Comparison of ENCODE assay signal across 24 cellular contexts in genomic region chr17:30396612-30397011, GRCh38. TPM values are rescaled to one million over a fixed set of nuclear protein-coding genes. Genes with fewer than 3 reads are reported as not detected.
A peak's percentile ranks its signal among the peaks of the same experiment; 100 is the strongest.
DNase-seq lines count a peak whose midpoint lies in the region; ATAC-seq, FAIRE-seq and TF ChIP-seq lines count a peak whose summit lies in the region.
"Had no signal": no experiment of that assay in that cellular context is flagged by ENCODE, and none has a peak within 500 bp of the region (broad histone marks: within the 10 kb centered on the region; RNA-seq: fewer than 3 reads in every experiment).

No MANE protein-coding gene starts in this region.

- no peak for DNase-seq in Calu3
- no peak for DNase-seq in body of pancreas
- DNase-seq in HepG2 (ENCODE audit: low spot score), result no peak
- no peak for DNase-seq in stomach
- DNase-seq in NCI-H748 (lab: John Stamatoyannopoulos, UW; ENCODE audit: unreplicated experiment), result no peak
- DNase-seq in NCI-H748 treated with DMSO at 0.1 percent for 48 hours (lab: John Stamatoyannopoulos, UW), result no peak
- no peak for DNase-seq in OCI-M1 (lab: John Stamatoyannopoulos, UW)
- no peak for DNase-seq in BE2C
- DNase-seq: CD8-positive, alpha-beta T cell; GOT3; Karpas-422; NCI-H1092 treated with DMSO at 0.1 percent for 48 hours; NCI-H1436 treated with DMSO at 0.1 percent for 48 hours; NCI-H187 treated with DMSO at 0.1 percent for 48 hours; NCI-H2107; NCI-H446; NCI-H524 treated with DMSO at 0.1 percent for 48 hours; Right ventricle myocardium superior; RPMI8226; T-cell had no signal

- TF ChIP-seq EP300 in HepG2 (IDR thresholded peaks at IDR 0.05; ENCODE audit: low read depth in 2 of 2, low read length in 2 of 2) (no peak), HepG2 (CRISPR knock-in tag; IDR thresholded peaks at IDR 0.05; ENCODE audit: borderline replicate concordance) (no peak), stomach (IDR thresholded peaks at IDR 0.05) (no peak)

- no peak for TF ChIP-seq RAD21 in HepG2 (CRISPR knock-in tag; IDR thresholded peaks at IDR 0.05)

- TF ChIP-seq POLR2A in body of pancreas (IDR thresholded peaks at IDR 0.05), result no peak
- no peak for TF ChIP-seq POLR2A in HepG2 (IDR thresholded peaks at IDR 0.05; ENCODE audit: insufficient read depth in 1 of 2, low read depth in 2 of 2, low read length in 2 of 2)
- TF ChIP-seq POLR2A in stomach (IDR thresholded peaks at IDR 0.05), result no peak

- peaks cover 0 to 2% of the 10 kb centered on the region in 2 donors for H3K36me3 ChIP-seq in body of pancreas (replicated peaks in 1 of 2; ENCODE audit: insufficient read depth in 1 of 2, low read depth in 2 of 2)
- H3K36me3 ChIP-seq in HepG2 (replicated peaks in 1 of 2; ENCODE audit: control insufficient read depth in 1 of 2, insufficient read depth in 2 of 2, low read length in 2 of 2), result peaks cover 3 to 11% of the 10 kb centered on the region in 2 experiments; a peak in 2 of 5 replicates
- H3K36me3 ChIP-seq in stomach, result peaks cover 0 to 12% (median 7%) of the 10 kb centered on the region in 4 donors
- no peaks in the 10 kb centered on the region for H3K36me3 ChIP-seq in BE2C
- H3K36me3 ChIP-seq: HAP-1 had no signal

- in situ Hi-C loops in HepG2 (cut with HindIII; ENCODE audit: extremely low pct_ligation_motif_present, low pct_unique_long_range_greater_than_20kb), result no loop called here

- no peak overlapping the region for H3K9ac ChIP-seq in HepG2 (ENCODE audit: insufficient read depth, low read depth, low read length)

- CTCF ChIA-PET in Calu3 (lab: Charles Lee) (no interaction called here), HepG2 (lab: Yijun Ruan, JAX; ENCODE audit: low intra/inter-chr PET ratio, low total read pairs) (no interaction called here)

- H3K4me3 Mint-ChIP-seq in Calu3 (ENCODE audit: low read depth, unreplicated experiment), result no peak overlapping the region
- H3K4me3 Mint-ChIP-seq: CD8-positive, alpha-beta T cell; T-cell had no signal

- no peaks in the 10 kb centered on the region for H3K27me3 Mint-ChIP-seq in Calu3 (ENCODE audit: unreplicated experiment)
- H3K27me3 Mint-ChIP-seq: T-cell had no signal

- H2AFZ ChIP-seq in HepG2 (ENCODE audit: low read length), result no peak overlapping the region

- POLR2A ChIA-PET in HepG2 (lab: Yijun Ruan, JAX), result no interaction called here

- H3K27ac ChIP-seq in body of pancreas, result peak overlapping the region in 3 of 4 donors; percentile 27 to 62 (median 30)
- H3K27ac ChIP-seq in HepG2 (ENCODE audit: extremely low read length, insufficient read depth, low read length), result no peak overlapping the region
- peak overlapping the region in 4 of 5 donors; percentile 51 to 68 (median 62) for H3K27ac ChIP-seq in stomach
- H3K27ac ChIP-seq: C4-2B, HL-60, SJSA1 had no signal

- 24 to 33% methylated on average over 4 of the region's 4 CpGs for WGBS in body of pancreas, 2 donors
- WGBS in HepG2 (ENCODE audit: low lambda C conversion rate), result 78% methylated on average over 4 of the region's 4 CpGs
- WGBS in stomach, 5 donors, result 34 to 66% (median 43%) methylated on average over 4 of the region's 4 CpGs

- H3K36me3 Mint-ChIP-seq in Calu3 (ENCODE audit: insufficient read depth, unreplicated experiment), result no peaks in the 10 kb centered on the region

- H3K27ac Mint-ChIP-seq in Calu3 (ENCODE audit: unreplicated experiment), result peak overlapping the region; percentile 3
- H3K27ac Mint-ChIP-seq: CD8-positive, alpha-beta T cell; T-cell had no signal

- ATAC-seq in body of pancreas, result no peak
- ATAC-seq in HepG2, result no peak
- ATAC-seq: CD8-positive, alpha-beta T cell; T-cell had no signal

- no peaks in the 10 kb centered on the region for H3K9me3 ChIP-seq in body of pancreas
- no peaks in the 10 kb centered on the region for H3K9me3 ChIP-seq in HepG2 (ENCODE audit: low read length)
- H3K9me3 ChIP-seq in stomach, result no peaks in the 10 kb centered on the region
- H3K9me3 ChIP-seq in BE2C, result no peaks in the 10 kb centered on the region
- H3K9me3 ChIP-seq: HAP-1, SJSA1 had no signal

- BruUV-seq in Calu3 (replicated peaks; lab: Mats Ljungman, UMichigan) (no TSS peak), HepG2 (replicated peaks; lab: Mats Ljungman, UMichigan) (no TSS peak)

- no peaks in the 10 kb centered on the region for H3K27me3 ChIP-seq in body of pancreas
- H3K27me3 ChIP-seq in HepG2 (ENCODE audit: control insufficient read depth in 1 of 2, insufficient read depth in 2 of 2, low read length in 2 of 2), result no peaks in the 10 kb centered on the region
- no peaks in the 10 kb centered on the region for H3K27me3 ChIP-seq in stomach
- no peaks in the 10 kb centered on the region for H3K27me3 ChIP-seq in BE2C
- H3K27me3 ChIP-seq: SJSA1 had no signal

- H3K4me1 Mint-ChIP-seq in Calu3 (ENCODE audit: low read depth, unreplicated experiment), result peaks cover 33% of the 10 kb centered on the region

- H3K4me1 ChIP-seq in body of pancreas (peaks cover 30% of the 10 kb centered on the region), HepG2 (ENCODE audit: insufficient read depth, low read length) (peaks cover 45% of the 10 kb centered on the region), stomach (peaks cover 4 to 56% (median 34%) of the 10 kb centered on the region in 4 donors), BE2C (no peaks in the 10 kb centered on the region; the same call in 1 of the 2 replicates)
- H3K4me1 ChIP-seq: SJSA1 had no signal

- TF ChIP-seq CTCF in Calu3 (IDR thresholded peaks at IDR 0.05; ENCODE audit: unreplicated experiment), result no peak
- TF ChIP-seq CTCF in body of pancreas (IDR thresholded peaks at IDR 0.05), result no peak
- TF ChIP-seq CTCF in HepG2 (CRISPR knock-in tag; IDR thresholded peaks at IDR 0.05), result no peak
- no peak for TF ChIP-seq CTCF in stomach (IDR thresholded peaks at IDR 0.05)
- TF ChIP-seq CTCF in BE2C (IDR thresholded peaks at IDR 0.05; ENCODE audit: low read depth, low read length), result no peak

- peak overlapping the region; percentile 26; the same call in 1 of the 2 replicates for H3K4me2 ChIP-seq in HepG2 (ENCODE audit: low read depth, low read length)

- peaks cover 44% of the 10 kb centered on the region for H3K79me2 ChIP-seq in HepG2 (ENCODE audit: insufficient read depth, low read length)

- H4K20me1 ChIP-seq in HepG2 (ENCODE audit: insufficient read depth, low read length), result 0 out of 2 replicates have a peak, but pooled peaks cover 5% of the 10 kb centered on the region

- FAIRE-seq in HepG2 (lab: Jason Lieb, UNC), result no peak

- intact Hi-C loops in Calu3 (cut with micrococcal nuclease; ENCODE audit: unreplicated experiment) (no loop called here), body of pancreas (cut with DNase I) (no loop called here), HepG2 (cut with micrococcal nuclease; ENCODE audit: unreplicated experiment) (no loop called here), stomach (cut with DNase I; ENCODE audit: low total_unique reads) (no loop called here)

- no peaks in the 10 kb centered on the region for H3K9me3 Mint-ChIP-seq in Calu3 (ENCODE audit: low read depth, unreplicated experiment)
- H3K9me3 Mint-ChIP-seq: CD8-positive, alpha-beta T cell; T-cell had no signal

- H3K4me3 ChIP-seq in body of pancreas, result no peak overlapping the region
- no peak overlapping the region for H3K4me3 ChIP-seq in HepG2 (replicated peaks in 1 of 3; ENCODE audit: insufficient read depth in 1 of 3, low read depth in 2 of 3, low read length in 3 of 3)
- no peak overlapping the region for H3K4me3 ChIP-seq in stomach
- no peak overlapping the region for H3K4me3 ChIP-seq in BE2C (ENCODE audit: low read depth, low read length)
- H3K4me3 ChIP-seq: HAP-1, SJSA1 had no signal

TF ChIP-seq in HepG2, 621 proteins besides CTCF, POLR2A, EP300 and RAD21 (continues in another document):
- TF ChIP-seq BORCS8-MEF2B (CRISPR knock-in tag; IDR thresholded peaks at IDR 0.05) (no peak), RARG (CRISPR knock-in tag; IDR thresholded peaks at IDR 0.05; ENCODE audit: low read depth) (no peak), PBX3 (CRISPR knock-in tag; IDR thresholded peaks at IDR 0.05; ENCODE audit: borderline replicate concordance) (no peak), TBP (CRISPR knock-in tag; IDR thresholded peaks at IDR 0.05) (no peak)

RNA-seq across cellular contexts. Expression of gene CPD, which starts 17.9 kb away (rescaled TPM):
- total RNA-seq in Calu3 (2022) (79.0 and 82.9 TPM in 2 replicates), body of pancreas (10 to 100 TPM; 30.0 to 68.0 TPM), HepG2 (2016; rRNA removed; fragmentation: Illumina TruSeq; extraction: Trizol) (54.3 and 72.3 TPM in 2 replicates), stomach (100 to 1,000 TPM in 1 of 5 donors, 10 to 100 TPM in 4; 19.8 to 278 (median 52.9) TPM)
- 4.9 and 6.4 TPM in 2 replicates for total RNA-seq in HepG2 (2016; cell fraction: cytosol; rRNA removed; fragmentation: Illumina TruSeq; extraction: Trizol; ENCODE audit: low read depth)
- 47.8 and 69.6 TPM in 2 replicates for total RNA-seq in HepG2 (2016; cell fraction: insoluble cytoplasmic fraction; rRNA removed; fragmentation: Illumina TruSeq; extraction: Trizol)
- 8.6 and 11.7 TPM in 2 replicates for total RNA-seq in HepG2 (2016; cell fraction: membrane; rRNA removed; fragmentation: Illumina TruSeq; extraction: Trizol)
- total RNA-seq in HepG2 (2016; cell fraction: nucleus; rRNA removed; fragmentation: Illumina TruSeq; extraction: Trizol), result 89.9 and 106 TPM in 2 replicates
- polyA plus RNA-seq in HepG2 (2011; rRNA removed) (43.2 and 46.1 TPM in 2 replicates), stomach (1 to 10 TPM; 4.1 to 8.0 (median 6.8) TPM)
- 19.6 and 35.4 TPM in 2 replicates for polyA plus RNA-seq in HepG2 (2011; cell fraction: cytosol; rRNA removed)
- polyA plus RNA-seq in HepG2 (2011; cell fraction: nucleus; rRNA removed), result 15.6 and 17.4 TPM in 2 replicates
- polyA plus RNA-seq in HepG2 (2012), result 71.5 and 80.7 TPM in 2 replicates
- polyA plus RNA-seq in HepG2 (2016; cell fraction: cytosol; fragmentation: Illumina TruSeq; extraction: Trizol; ENCODE audit: low read depth), result 1.1 and 1.5 TPM in 2 replicates
- 17.2 and 18.1 TPM in 2 replicates for polyA plus RNA-seq in HepG2 (2016; cell fraction: insoluble cytoplasmic fraction; fragmentation: Illumina TruSeq; extraction: Trizol; ENCODE audit: low read depth)
- 2.5 and 3.0 TPM in 2 replicates for polyA plus RNA-seq in HepG2 (2016; cell fraction: membrane; fragmentation: Illumina TruSeq; extraction: Trizol; ENCODE audit: low read depth)
- polyA plus RNA-seq in HepG2 (2016; cell fraction: nucleus; fragmentation: Illumina TruSeq; extraction: Trizol; ENCODE audit: insufficient read depth, low read depth), result 36.8 and 40.4 TPM in 2 replicates
- 43.4 and 65.4 TPM in 2 replicates for polyA minus RNA-seq in HepG2 (2011; rRNA and poly(A)+ RNA removed; ENCODE audit: low replicate concordance)
- polyA minus RNA-seq in HepG2 (2011; cell fraction: cytosol; rRNA and poly(A)+ RNA removed), result 152 and 251 TPM in 2 replicates
- polyA minus RNA-seq in HepG2 (2011; cell fraction: nucleus; rRNA and poly(A)+ RNA removed), result 101 and 151 TPM in 2 replicates
- polyA plus RNA-seq in BE2C (2012; ENCODE audit: insufficient read depth, insufficient read length, low read depth), result 9.2 TPM
